15 cellular contexts compared by ENCODE assay signal in the genomic region with DNA sequence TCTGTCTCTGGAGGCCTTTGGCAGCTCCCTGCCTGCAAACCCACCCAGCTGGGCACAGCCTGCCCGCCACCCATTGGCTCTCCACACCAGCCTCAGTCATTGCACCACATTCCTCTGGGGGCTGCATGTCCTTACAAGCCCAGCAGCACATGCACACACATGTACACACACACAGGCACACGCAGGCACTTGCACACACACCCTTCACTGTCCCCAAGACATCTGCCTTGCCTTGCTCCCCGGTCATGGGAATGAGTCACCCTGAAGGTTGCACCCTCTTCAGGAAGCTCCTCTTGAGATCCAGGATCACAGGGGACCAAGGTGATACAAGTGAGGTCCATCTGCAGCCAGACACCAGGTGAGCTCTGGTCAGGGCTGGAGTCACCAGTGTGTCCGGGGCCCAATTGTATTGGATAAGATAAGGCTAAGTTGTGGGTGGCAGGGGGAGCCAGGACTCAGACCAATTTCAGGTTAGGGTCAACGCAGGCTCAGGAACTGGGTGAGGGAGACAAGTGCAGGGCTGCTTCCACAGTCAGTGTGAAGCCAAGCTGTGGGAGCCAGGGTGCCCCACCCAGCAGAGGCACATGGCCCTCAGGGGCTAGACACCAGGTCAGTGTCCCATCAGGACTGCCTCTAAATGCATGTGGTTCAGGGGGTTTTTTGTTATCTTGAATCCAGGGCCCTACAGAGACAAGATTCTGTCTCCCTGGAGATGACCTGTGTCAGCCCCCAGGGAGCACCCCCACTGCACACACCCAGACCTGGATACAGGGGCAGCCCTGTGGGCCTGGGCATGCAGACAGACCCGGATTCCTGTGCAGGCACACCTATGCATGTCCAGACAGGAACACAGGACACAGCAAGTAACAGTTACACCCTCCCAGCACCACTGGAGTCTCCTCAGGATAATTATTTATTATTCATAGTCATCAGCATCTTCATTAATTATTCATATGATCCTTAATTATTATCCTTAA. TPM values are rescaled to one million over a fixed set of nuclear protein-coding genes. Genes with fewer than 3 reads are reported as not detected.
A peak's percentile ranks its signal among the peaks of the same experiment; 100 is the strongest.
DNase-seq lines count a peak whose midpoint lies in the region; ATAC-seq and TF ChIP-seq lines count a peak whose summit lies in the region.
"Had no signal": no experiment of that assay in that cellular context is flagged by ENCODE, and none has a peak within 500 bp of the region (broad histone marks: within the 10 kb centered on the region; RNA-seq: fewer than 3 reads in every experiment).

No MANE protein-coding gene starts in this region.

- H2AFZ ChIP-seq in neuronal stem cell (ENCODE audit: low read length): no peak overlapping the region

- peaks cover 0 to 11% of the 10 kb centered on the region in 2 donors for H3K4me1 Mint-ChIP-seq in natural killer cell treated with Interleukin-12 subunit alpha and Interleukin-12 subunit beta and Interleukin-15 and Interleukin-18, amount 100 ng/mL, for 72 hours (ENCODE audit: low read depth in 2 of 2)
- H3K4me1 Mint-ChIP-seq in natural killer cell: peaks cover 0 to 8% of the 10 kb centered on the region in 2 donors

- H2BK5ac ChIP-seq in neuronal stem cell (ENCODE audit: low read length): no peak overlapping the region

- H3K27ac Mint-ChIP-seq in natural killer cell treated with Interleukin-12 subunit alpha and Interleukin-12 subunit beta and Interleukin-15 and Interleukin-18, amount 100 ng/mL, for 72 hours: no peak overlapping the region
- no peak overlapping the region for H3K27ac Mint-ChIP-seq in natural killer cell
- H3K27ac Mint-ChIP-seq: activated naive CD8-positive, alpha-beta T cell treated with anti-CD3 and anti-CD28 coated beads for 36 hours; naive B cell had no signal

- H3K9me3 ChIP-seq in endocrine pancreas (ENCODE audit: control insufficient read depth, low read length): no peaks in the 10 kb centered on the region
- H3K9me3 ChIP-seq in neuronal stem cell (replicated peaks in 1 of 2; ENCODE audit: control insufficient read depth in 2 of 2, insufficient read depth in 1 of 2, low read depth in 1 of 2, low read length in 2 of 2): no peaks in the 10 kb centered on the region
- H3K9me3 ChIP-seq in HAP-1: no peaks in the 10 kb centered on the region
- H3K9me3 ChIP-seq: heart left ventricle had no signal

- H3K18ac ChIP-seq in neuronal stem cell (ENCODE audit: low read length): peak overlapping the region; percentile 55

- H2BK12ac ChIP-seq in neuronal stem cell (ENCODE audit: low read length): no peak overlapping the region

- H3K9ac ChIP-seq in endocrine pancreas (ENCODE audit: control insufficient read depth, insufficient read depth, low read length) (peak overlapping the region; percentile 35), neuronal stem cell (ENCODE audit: low read depth, low read length, poor library complexity) (no peak overlapping the region)

- TF ChIP-seq CTCF in natural killer cell (IDR thresholded peaks at IDR 0.05): no peak
- TF ChIP-seq CTCF in GM13977 (IDR thresholded peaks at IDR 0.05; ENCODE audit: extremely low read depth, insufficient read depth, missing control alignments): no peak

- H3K79me1 ChIP-seq in neuronal stem cell (ENCODE audit: low read depth, low read length): peaks cover 2% of the 10 kb centered on the region

- H3K27ac ChIP-seq in neuronal stem cell (replicated peaks; ENCODE audit: low read length): no peak overlapping the region

- peak; percentile 28 for DNase-seq in natural killer cell treated with Interleukin-12 subunit alpha and Interleukin-12 subunit beta and Interleukin-15 and Interleukin-18, amount 100 ng/mL, for 72 hours (ENCODE audit: low spot score)
- DNase-seq in natural killer cell (no peak), neuronal stem cell (ENCODE audit: low spot score) (no peak), GM13977 (ENCODE audit: low spot score) (no peak), HAP-1 (ENCODE audit: low spot score in 2 of 2) (no peak), cerebellar nuclear complex (lab: John Stamatoyannopoulos, UW) (no peak)
- DNase-seq: activated naive CD8-positive, alpha-beta T cell treated with anti-CD3 and anti-CD28 coated beads for 36 hours; AML-193; naive B cell; NCI-H2081; stimulated activated CD4-positive, alpha-beta T cell treated with anti-CD3 and anti-CD28 coated beads, Interleukin-2, amount 100 ng/mL, for 24 hours; SW 1271 had no signal

- peak overlapping the region; percentile 30 for H2AK5ac ChIP-seq in neuronal stem cell (ENCODE audit: low read depth, low read length)

- H4K91ac ChIP-seq in neuronal stem cell (ENCODE audit: low read depth, low read length, poor library complexity): no peak overlapping the region

- in situ Hi-C loops in GM13977 (cut with MboI; ENCODE audit: low pct_unique_long_range_greater_than_20kb, low sequenced_read_pairs, unreplicated experiment): no loop called here
- in situ Hi-C loops in HAP-1 (cut with MboI; ENCODE audit: low sequenced_read_pairs): no loop called here

- no peak overlapping the region for H3K4ac ChIP-seq in neuronal stem cell (ENCODE audit: low read length)

- no peak overlapping the region for H3K14ac ChIP-seq in neuronal stem cell (ENCODE audit: low read length)

- H3K4me3 ChIP-seq in endocrine pancreas (ENCODE audit: control insufficient read depth, insufficient read depth, low read length): no peak overlapping the region
- no peak overlapping the region for H3K4me3 ChIP-seq in neuronal stem cell (ENCODE audit: low read length in 2 of 2)
- H3K4me3 ChIP-seq in HAP-1: no peak overlapping the region
- H3K4me3 ChIP-seq: heart left ventricle had no signal

- no peak overlapping the region for H3K4me3 Mint-ChIP-seq in natural killer cell treated with Interleukin-12 subunit alpha and Interleukin-12 subunit beta and Interleukin-15 and Interleukin-18, amount 100 ng/mL, for 72 hours
- no peak overlapping the region for H3K4me3 Mint-ChIP-seq in natural killer cell
- H3K4me3 Mint-ChIP-seq: activated naive CD8-positive, alpha-beta T cell treated with anti-CD3 and anti-CD28 coated beads for 36 hours; naive B cell had no signal

- no peak overlapping the region for H2BK15ac ChIP-seq in neuronal stem cell (ENCODE audit: low read length)

- no peak overlapping the region for H2BK120ac ChIP-seq in neuronal stem cell (ENCODE audit: low read depth, low read length)

- no peak overlapping the region for H3K4me2 ChIP-seq in neuronal stem cell (ENCODE audit: insufficient read depth, low read length, poor library complexity, severe bottlenecking)

- H3K4me1 ChIP-seq in endocrine pancreas (ENCODE audit: control insufficient read depth, insufficient read depth, low read length): no peaks in the 10 kb centered on the region
- H3K4me1 ChIP-seq in neuronal stem cell (ENCODE audit: control insufficient read depth in 2 of 2, insufficient read depth in 1 of 2, low read depth in 1 of 2, low read length in 2 of 2): peaks cover 21 to 22% of the 10 kb centered on the region in 2 donors
- no peaks in the 10 kb centered on the region for H3K4me1 ChIP-seq in HAP-1

- no peaks in the 10 kb centered on the region for H3K36me3 Mint-ChIP-seq in natural killer cell treated with Interleukin-12 subunit alpha and Interleukin-12 subunit beta and Interleukin-15 and Interleukin-18, amount 100 ng/mL, for 72 hours
- no peaks in the 10 kb centered on the region for H3K36me3 Mint-ChIP-seq in natural killer cell
- H3K36me3 Mint-ChIP-seq: activated naive CD8-positive, alpha-beta T cell treated with anti-CD3 and anti-CD28 coated beads for 36 hours; naive B cell had no signal

- no peaks in the 10 kb centered on the region for H3K36me3 ChIP-seq in endocrine pancreas (ENCODE audit: control insufficient read depth, insufficient read depth, low read length)
- no peaks in the 10 kb centered on the region for H3K36me3 ChIP-seq in neuronal stem cell (replicated peaks in 1 of 2; ENCODE audit: control insufficient read depth in 2 of 2, insufficient read depth in 2 of 2, low read length in 2 of 2)
- H3K36me3 ChIP-seq in HAP-1 (replicated peaks): no peaks in the 10 kb centered on the region

- WGBS in neuronal stem cell (ENCODE audit: extremely low coverage in 2 of 2, insufficient read length in 2 of 2, insufficient replicate concordance in 1 of 2), 2 donors: no CpG with 5 or more reads among the region's 6 CpGs

- intact Hi-C loops in natural killer cell (cut with micrococcal nuclease): no loop called here

- no peak for ATAC-seq in natural killer cell treated with Interleukin-12 subunit alpha and Interleukin-12 subunit beta and Interleukin-15 and Interleukin-18, amount 100 ng/mL, for 72 hours
- ATAC-seq in natural killer cell: no peak
- ATAC-seq: heart left ventricle, left colon had no signal

- H3K27me3 ChIP-seq in endocrine pancreas (ENCODE audit: control insufficient read depth, insufficient read depth, low read length): no peaks in the 10 kb centered on the region
- H3K27me3 ChIP-seq in neuronal stem cell (ENCODE audit: control insufficient read depth in 3 of 3, insufficient read depth in 3 of 3, low read depth in 1 of 3, low read length in 3 of 3): peaks cover 0 to 15% (median 6%) of the 10 kb centered on the region in 3 experiments
- peaks cover 6% of the 10 kb centered on the region for H3K27me3 ChIP-seq in HAP-1 (ENCODE audit: low read depth)

- H3K23ac ChIP-seq in neuronal stem cell (ENCODE audit: low read depth, low read length, poor library complexity): peak overlapping the region; percentile 45

- H3K9me3 Mint-ChIP-seq in natural killer cell treated with Interleukin-12 subunit alpha and Interleukin-12 subunit beta and Interleukin-15 and Interleukin-18, amount 100 ng/mL, for 72 hours: no peaks in the 10 kb centered on the region
- no peaks in the 10 kb centered on the region for H3K9me3 Mint-ChIP-seq in natural killer cell
- H3K9me3 Mint-ChIP-seq: activated naive CD8-positive, alpha-beta T cell treated with anti-CD3 and anti-CD28 coated beads for 36 hours; naive B cell had no signal

- peaks cover 5 to 17% of the 10 kb centered on the region in 2 donors for H3K27me3 Mint-ChIP-seq in natural killer cell treated with Interleukin-12 subunit alpha and Interleukin-12 subunit beta and Interleukin-15 and Interleukin-18, amount 100 ng/mL, for 72 hours
- H3K27me3 Mint-ChIP-seq in natural killer cell (ENCODE audit: low read depth in 2 of 2): peaks cover 4 to 15% of the 10 kb centered on the region in 2 donors

- no peak overlapping the region for H4K8ac ChIP-seq in neuronal stem cell (ENCODE audit: low read depth, low read length)

RNA-seq across cellular contexts. Expression of a gene that starts 33.8 kb away (rescaled TPM):
- total RNA-seq in natural killer cell treated with Interleukin-12 subunit alpha and Interleukin-12 subunit beta and Interleukin-15 and Interleukin-18, amount 100 ng/mL, for 72 hours: under 1 TPM in 1 of 2 donors, not detected in 1; 0.22 TPM
- under 1 TPM in 2 of 3 donors, not detected in 1; 0.39 to 0.60 TPM for total RNA-seq in natural killer cell
- polyA plus RNA-seq in neuronal stem cell (2013, experiment 1 of 2): 9.1 TPM
- polyA plus RNA-seq in neuronal stem cell (2013, experiment 2 of 2): 9.1 TPM

RNA-seq across cellular contexts. Expression of a gene that starts 46.5 kb away (rescaled TPM):
- 1 to 10 TPM; 1.2 to 8.0 TPM for total RNA-seq in natural killer cell treated with Interleukin-12 subunit alpha and Interleukin-12 subunit beta and Interleukin-15 and Interleukin-18, amount 100 ng/mL, for 72 hours
- 1 to 10 TPM; 2.6 to 5.9 (median 3.8) TPM for total RNA-seq in natural killer cell
- 5.4 TPM for polyA plus RNA-seq in neuronal stem cell (2013, experiment 1 of 2)
- polyA plus RNA-seq in neuronal stem cell (2013, experiment 2 of 2): 5.6 TPM
